9 cellular contexts compared by ENCODE assay signal in genomic region chr17:46157443-46158107, GRCh38. TPM values are rescaled to one million over a fixed set of nuclear protein-coding genes. Genes with fewer than 3 reads are reported as not detected.
DNase-seq lines count a peak whose midpoint lies in the region; ATAC-seq, FAIRE-seq and TF ChIP-seq lines count a peak whose summit lies in the region.
"Had no signal": no experiment of that assay in that cellular context is flagged by ENCODE, and none has a peak within 500 bp of the region (broad histone marks: within the 10 kb centered on the region; RNA-seq: fewer than 3 reads in every experiment).

No MANE protein-coding gene starts in this region.

- no peak for ATAC-seq in HG03571 (IDR thresholded peaks at IDR 0.05; ENCODE audit: unreplicated experiment)
- no peak for ATAC-seq in HG02852 (IDR thresholded peaks at IDR 0.05; ENCODE audit: unreplicated experiment)

- H3K27me3 ChIP-seq in Karpas-422 (ENCODE audit: low read length) = no peaks in the 10 kb centered on the region

- no peaks in the 10 kb centered on the region for H3K9me2 ChIP-seq in Karpas-422 (replicated peaks; ENCODE audit: insufficient read depth, low read length)

- FAIRE-seq in H54 (lab: Jason Lieb, UNC) = no peak

- no peaks in the 10 kb centered on the region for H3K27me3 Mint-ChIP-seq in nephron progenitor cell (ENCODE audit: low read depth, poor library complexity)

- DNase-seq in AG20443 (ENCODE audit: low spot score) (peak; percentile 70), Karpas-422 (peak; percentile 68), dedifferentiated amniotic fluid mesenchymal stem cell (ENCODE audit: extremely low spot score) (peak; percentile 96), nephron progenitor cell (no peak), GDM1 (lab: John Stamatoyannopoulos, UW) (no peak), H54 (ENCODE audit: insufficient read length, low spot score) (no peak)
- DNase-seq: activated CD4-positive, alpha-beta T cell treated with anti-CD3 and anti-CD28 coated beads, Interleukin-2, amount 50 U/mL, for 48 hours had no signal

- peak overlapping the region; percentile 14; the same call in 1 of the 2 replicates for H3K9ac ChIP-seq in Karpas-422 (ENCODE audit: low read length)

- peak overlapping the region; percentile 58 for H3K4me2 ChIP-seq in Karpas-422 (ENCODE audit: low read depth, low read length, poor library complexity, severe bottlenecking)

- peak overlapping the region; percentile 18 for H3K4me3 ChIP-seq in Karpas-422 (ENCODE audit: low read length)

- peak overlapping the region; percentile 76 for H3K27ac Mint-ChIP-seq in nephron progenitor cell

- no peak for TF ChIP-seq CTCF in nephron progenitor cell (IDR thresholded peaks at IDR 0.05)

- no peak for TF ChIP-seq POLR2A in H54 (IDR thresholded peaks at IDR 0.05; ENCODE audit: low read depth, low read length)

- H3K27ac ChIP-seq in Karpas-422 (ENCODE audit: low read length) = peak overlapping the region; percentile 73

- H2AFZ ChIP-seq in Karpas-422 (ENCODE audit: low read length) = no peak overlapping the region

- peaks cover 93% of the 10 kb centered on the region for H3K4me1 ChIP-seq in Karpas-422 (ENCODE audit: low read length)

- H3K4me1 Mint-ChIP-seq in nephron progenitor cell = peaks cover 64% of the 10 kb centered on the region

- H3K4me3 Mint-ChIP-seq in nephron progenitor cell = no peak overlapping the region

- H3K36me3 Mint-ChIP-seq in nephron progenitor cell (ENCODE audit: low read depth) = peaks cover 30% of the 10 kb centered on the region

- H4K20me1 ChIP-seq in Karpas-422 (ENCODE audit: insufficient read depth, low read depth, low read length) = peaks cover 53% of the 10 kb centered on the region

- H3K9me3 ChIP-seq in Karpas-422 (ENCODE audit: low read length) = no peaks in the 10 kb centered on the region

- H3K9me3 Mint-ChIP-seq in nephron progenitor cell = peaks cover 9% of the 10 kb centered on the region

- peaks cover 99% of the 10 kb centered on the region for H3K79me2 ChIP-seq in Karpas-422 (ENCODE audit: low read length)

- peaks cover 6% of the 10 kb centered on the region; the same call in 1 of the 2 replicates for H3K36me3 ChIP-seq in Karpas-422 (ENCODE audit: insufficient read depth, low read length)

RNA-seq across cellular contexts. Expression of gene KANSL1, which starts 35.7 kb away (rescaled TPM):
- 127 and 153 TPM in 2 replicates for total RNA-seq in Karpas-422 (2014; rRNA removed; shearing (Covaris generic); ENCODE audit: low replicate concordance)

Comparison
In these comparisons a context has a peak if more than half of its experiments do, and no peak if none do; other contexts are left out.
1. DNase-seq: peak in AG20443 (single experiment), Karpas-422 (single experiment) and dedifferentiated amniotic fluid mesenchymal stem cell (single experiment); none in nephron progenitor cell (single experiment), GDM1 (single experiment) and H54 (single experiment).